Comparison of ENCODE assay signal across 1 cellular context in the genomic region with DNA sequence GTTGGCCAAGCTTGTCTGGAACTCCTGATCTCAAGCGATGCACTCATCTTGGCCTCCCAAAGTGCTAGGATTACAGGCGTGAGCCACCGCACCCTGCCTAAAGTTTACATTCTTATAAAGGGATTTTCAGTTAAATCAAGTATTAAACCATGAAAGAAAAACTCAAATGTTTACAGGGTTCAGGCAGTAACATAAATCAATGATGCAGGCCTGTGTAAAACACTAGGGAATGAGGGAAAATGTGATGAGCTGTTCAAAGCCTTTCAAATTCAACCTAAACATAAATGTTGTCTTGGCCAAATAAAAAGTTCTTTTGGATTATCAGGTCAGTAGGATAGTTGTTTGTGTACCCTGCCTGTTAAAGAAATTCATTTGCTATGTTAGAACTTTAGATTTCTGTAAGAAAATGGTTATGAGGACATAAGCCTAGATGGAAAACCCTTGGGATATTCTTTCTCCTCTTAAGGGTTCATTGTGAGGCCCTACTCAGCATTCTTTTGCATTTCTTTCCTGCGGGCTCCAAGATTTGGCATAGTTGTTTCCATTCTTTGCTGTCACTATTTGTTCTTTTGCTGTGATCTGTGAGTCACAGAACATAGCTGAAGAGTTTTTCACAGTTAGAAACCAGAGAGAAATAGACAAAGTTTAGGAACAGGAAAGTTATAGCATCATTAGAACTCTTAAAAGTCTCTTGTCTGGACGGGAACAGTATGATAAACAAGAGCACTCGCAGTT.
TF ChIP-seq lines count a peak whose summit lies in the region.

No MANE protein-coding gene starts in this region.

TF ChIP-seq in endothelial cell of umbilical vein, 7 proteins besides CTCF, POLR2A, EP300 and RAD21 (continued from another document):
- TF ChIP-seq FOS (IDR thresholded peaks at IDR 0.05; ENCODE audit: borderline replicate concordance, insufficient read depth, low read length) (peak; percentile 67), EZH2 (IDR thresholded peaks at IDR 0.05; ENCODE audit: borderline replicate concordance, low read depth, low read length, severe bottlenecking) (no peak)
